ENCODE assay signal across 8 cellular contexts in the genomic region with DNA sequence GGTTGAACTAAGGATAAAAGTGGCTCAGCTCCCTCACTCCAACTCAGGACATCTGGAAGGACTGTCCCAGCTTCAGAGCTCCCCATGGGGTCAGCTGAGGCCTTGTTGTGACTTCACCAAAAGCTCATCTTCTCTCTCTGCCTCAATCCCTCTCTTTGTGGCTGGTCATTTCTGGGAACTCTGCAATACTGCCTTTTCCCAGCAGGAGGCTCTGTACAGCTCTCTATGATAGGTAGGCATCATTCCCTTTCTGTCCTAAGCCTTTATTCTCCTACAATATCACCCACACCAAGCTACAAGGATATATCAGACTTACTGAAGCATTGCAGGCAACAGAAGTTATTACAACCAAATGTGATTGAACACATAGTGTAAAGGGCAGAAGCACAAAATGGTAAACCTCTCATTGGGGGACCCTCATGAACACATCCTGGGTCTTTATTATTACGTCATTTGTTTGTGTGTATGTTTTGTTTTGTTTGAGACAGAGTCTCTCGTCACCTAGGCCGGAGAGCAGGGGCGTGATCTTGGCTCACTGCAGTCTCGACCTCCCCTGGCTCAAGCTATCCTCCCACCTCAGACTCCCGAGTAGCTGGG. TPM values are rescaled to one million over a fixed set of nuclear protein-coding genes. Genes with fewer than 3 reads are reported as not detected.
DNase-seq lines count a peak whose midpoint lies in the region; ATAC-seq, FAIRE-seq and TF ChIP-seq lines count a peak whose summit lies in the region.

No MANE protein-coding gene starts in this region.

- no peak for FAIRE-seq in H54 (lab: Jason Lieb, UNC)

- peak; percentile 61 for ATAC-seq in GM21786 (IDR thresholded peaks at IDR 0.05; ENCODE audit: unreplicated experiment)
- peak in 1 of 2 donors; percentile 63 for ATAC-seq in upper lobe of left lung (ENCODE audit: low FRiP score in 2 of 2)

- WGBS in upper lobe of left lung, 2 donors: 94 to 98% methylated on average over 6 of the region's 6 CpGs

- TF ChIP-seq POLR2A in upper lobe of left lung (IDR thresholded peaks at IDR 0.05): no peak
- no peak for TF ChIP-seq POLR2A in H54 (IDR thresholded peaks at IDR 0.05; ENCODE audit: low read depth, low read length)

- no peaks in the 10 kb centered on the region for H3K27me3 ChIP-seq in upper lobe of left lung

- no peaks in the 10 kb centered on the region for H3K4me1 ChIP-seq in upper lobe of left lung

- in situ Hi-C loops in G401 (cut with HindIII; ENCODE audit: low sequenced_read_pairs): no loop called here

- no peak overlapping the region for H3K27ac ChIP-seq in upper lobe of left lung

- peak; percentile 21 to 53 (median 46) for TF ChIP-seq CTCF in upper lobe of left lung (IDR thresholded peaks at IDR 0.05)

- peak; percentile 38 for DNase-seq in activated CD4-positive, alpha-beta T cell treated with anti-CD3 and anti-CD28 coated beads for 48 hours
- DNase-seq in activated CD4-positive, alpha-beta T cell treated with anti-CD3 and anti-CD28 coated beads, Interleukin-2, amount 50 U/mL, for 1 hour: no peak
- peak; percentile 9 for DNase-seq in NCI-H526 treated with DMSO at 0.1 percent for 48 hours (lab: John Stamatoyannopoulos, UW)
- peak; percentile 22 for DNase-seq in fibroblast of peridontal ligament (ENCODE audit: extremely low read depth)
- no peak for DNase-seq in upper lobe of left lung
- DNase-seq in H54 (ENCODE audit: insufficient read length, low spot score): no peak
- DNase-seq in G401 (ENCODE audit: low spot score): no peak

- no peak overlapping the region for H3K4me3 ChIP-seq in upper lobe of left lung

- no peaks in the 10 kb centered on the region for H3K9me3 ChIP-seq in upper lobe of left lung

- no peak for TF ChIP-seq EP300 in upper lobe of left lung (IDR thresholded peaks at IDR 0.05)

- H3K36me3 ChIP-seq in upper lobe of left lung: no peaks in the 10 kb centered on the region

RNA-seq across cellular contexts. Expression of a gene that starts 36.7 kb away (rescaled TPM):
- not detected for total RNA-seq in upper lobe of left lung
- not detected in 2 replicates for total RNA-seq in G401 (2014; rRNA removed; shearing (Covaris generic))

Comparison
In these comparisons a context has a peak if more than half of its experiments do, and no peak if none do; other contexts are left out.
1. DNase-seq: peak in activated CD4-positive, alpha-beta T cell treated with anti-CD3 and anti-CD28 coated beads for 48 hours (single experiment), NCI-H526 treated with DMSO at 0.1 percent for 48 hours (single experiment) and fibroblast of peridontal ligament (single experiment); none in activated CD4-positive, alpha-beta T cell treated with anti-CD3 and anti-CD28 coated beads, Interleukin-2, amount 50 U/mL, for 1 hour (single experiment), upper lobe of left lung (0 of 2), H54 (single experiment) and G401 (single experiment).